8 cellular contexts compared by ENCODE assay signal in the genomic region with DNA sequence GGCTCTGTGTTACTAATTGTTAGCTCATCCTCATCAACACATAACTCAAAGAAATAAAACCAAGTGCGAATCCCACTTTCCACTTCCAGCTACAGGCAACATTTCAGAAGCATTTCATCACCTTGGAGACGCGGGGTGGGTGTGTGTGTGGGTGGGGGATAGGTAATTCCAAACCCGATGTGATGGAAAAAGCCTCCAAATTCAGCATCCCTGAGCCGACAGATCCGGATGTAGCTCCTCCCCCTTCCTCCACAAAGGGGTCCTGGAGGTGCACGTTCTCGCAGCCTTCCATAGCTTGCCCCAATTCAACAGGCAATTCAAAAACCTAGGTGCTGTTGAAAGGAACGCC. TPM values are rescaled to one million over a fixed set of nuclear protein-coding genes. Genes with fewer than 3 reads are reported as not detected.
DNase-seq lines count a peak whose midpoint lies in the region; FAIRE-seq and TF ChIP-seq lines count a peak whose summit lies in the region.

No MANE protein-coding gene starts in this region.

- TF ChIP-seq EP300 in tibial nerve (IDR thresholded peaks at IDR 0.05), result no peak

- no peaks in the 10 kb centered on the region for H3K9me3 Mint-ChIP-seq in nephron

- FAIRE-seq in H54 (lab: Jason Lieb, UNC), result no peak

- peaks cover 19% of the 10 kb centered on the region for H3K36me3 ChIP-seq in BLaER1
- peaks cover 5% of the 10 kb centered on the region for H3K36me3 ChIP-seq in ectodermal cell (ENCODE audit: control insufficient read depth, insufficient read depth, low read length)
- peaks cover 0 to 12% (median 2%) of the 10 kb centered on the region in 3 donors for H3K36me3 ChIP-seq in tibial nerve

- TF ChIP-seq CTCF in nephron (IDR thresholded peaks at IDR 0.05; ENCODE audit: unreplicated experiment in 3 of 3) (no peak), tibial nerve (IDR thresholded peaks at IDR 0.05) (no peak)

- H3K4me3 ChIP-seq in BLaER1, result peak overlapping the region; percentile 92
- peak overlapping the region; percentile 80 for H3K4me3 ChIP-seq in ectodermal cell (ENCODE audit: insufficient read depth, low read depth, low read length)
- peak overlapping the region; percentile 60 to 92 (median 90) for H3K4me3 ChIP-seq in tibial nerve

- H4K20me1 ChIP-seq in BLaER1, result peaks cover 33% of the 10 kb centered on the region

- no peak for TF ChIP-seq POLR2A in H54 (IDR thresholded peaks at IDR 0.05; ENCODE audit: low read depth, low read length)
- TF ChIP-seq POLR2A in tibial nerve (IDR thresholded peaks at IDR 0.05), result no peak

- H3K27ac Mint-ChIP-seq in nephron, result peak overlapping the region; percentile 95 to 97 (median 95)

- H3K27me3 Mint-ChIP-seq in nephron (ENCODE audit: low read depth), result no peaks in the 10 kb centered on the region

- WGBS in ectodermal cell, 2 experiments, result 0 to 3% methylated on average over 6 to 8 of the region's 9 CpGs
- 0 to 2% methylated on average over 6 to 9 of the region's 9 CpGs for WGBS in tibial nerve, 2 donors

- peaks cover 35% of the 10 kb centered on the region for H3K4me1 Mint-ChIP-seq in nephron

- H3K27me3 ChIP-seq in BLaER1, result no peaks in the 10 kb centered on the region
- no peaks in the 10 kb centered on the region for H3K27me3 ChIP-seq in ectodermal cell (ENCODE audit: control insufficient read depth, insufficient read depth, low read length, poor library complexity, severe bottlenecking)
- H3K27me3 ChIP-seq in tibial nerve, result no peaks in the 10 kb centered on the region

- DNase-seq in H54 (ENCODE audit: insufficient read length, low spot score), result peak; percentile 19
- peak; percentile 61 for DNase-seq in OCI-M1 (lab: John Stamatoyannopoulos, UW)
- DNase-seq in tibial nerve (ENCODE audit: low spot score in 2 of 2), result peak in 1 of 2 donors; percentile 22
- no peak for DNase-seq in NAMALWA (ENCODE audit: low spot score)
- DNase-seq in A172 (ENCODE audit: low spot score), result no peak

- H3K9me3 ChIP-seq in BLaER1 (no peaks in the 10 kb centered on the region), ectodermal cell (ENCODE audit: control insufficient read depth, low read length) (no peaks in the 10 kb centered on the region), tibial nerve (no peaks in the 10 kb centered on the region)

- peak overlapping the region; percentile 99 to 100 (median 99) for H3K4me3 Mint-ChIP-seq in nephron

- H3K4me1 ChIP-seq in BLaER1 (peaks cover 37% of the 10 kb centered on the region), ectodermal cell (ENCODE audit: control insufficient read depth, insufficient read depth, low read length) (peaks cover 9% of the 10 kb centered on the region), tibial nerve (peaks cover 0 to 43% (median 24%) of the 10 kb centered on the region in 4 donors)

- H3K9ac ChIP-seq in BLaER1, result peak overlapping the region; percentile 86

- H3K27ac ChIP-seq in BLaER1 (peak overlapping the region; percentile 73), ectodermal cell (ENCODE audit: insufficient read depth, low read depth, low read length, poor library complexity, severe bottlenecking) (peak overlapping the region; percentile 81), tibial nerve (peak overlapping the region; percentile 75 to 97 (median 92))

- peak overlapping the region; percentile 84 for H3K4me2 ChIP-seq in BLaER1

- H3K36me3 Mint-ChIP-seq in nephron (ENCODE audit: low read depth), result peaks cover 14% of the 10 kb centered on the region

RNA-seq across cellular contexts. Expression of a gene that starts 0.5 kb away (rescaled TPM):
- 44.2 TPM for polyA plus RNA-seq in ectodermal cell (2013, experiment 1 of 4)
- polyA plus RNA-seq in ectodermal cell (2013, experiment 2 of 4), result 49.1 TPM
- polyA plus RNA-seq in ectodermal cell (2013, experiment 3 of 4), result 41.2 TPM
- 40.4 TPM for polyA plus RNA-seq in ectodermal cell (2013, experiment 4 of 4)
- total RNA-seq in tibial nerve, result 10 to 100 TPM; 19.4 to 32.4 (median 30.4) TPM
- 114 and 134 TPM in 2 replicates for total RNA-seq in A172 (2014; rRNA removed; shearing (Covaris generic))

Comparison
In these comparisons a context has a peak if more than half of its experiments do, and no peak if none do; other contexts are left out.
1. DNase-seq: peak in H54 (single experiment) and OCI-M1 (single experiment); none in NAMALWA (single experiment) and A172 (single experiment).
2. Peak in every context shown above with its lines, with median percentiles within 50 percentile points of each other: H3K27ac ChIP-seq and H3K4me3 ChIP-seq.